Comparison of ENCODE assay signal across 8 cellular contexts in the genomic region with DNA sequence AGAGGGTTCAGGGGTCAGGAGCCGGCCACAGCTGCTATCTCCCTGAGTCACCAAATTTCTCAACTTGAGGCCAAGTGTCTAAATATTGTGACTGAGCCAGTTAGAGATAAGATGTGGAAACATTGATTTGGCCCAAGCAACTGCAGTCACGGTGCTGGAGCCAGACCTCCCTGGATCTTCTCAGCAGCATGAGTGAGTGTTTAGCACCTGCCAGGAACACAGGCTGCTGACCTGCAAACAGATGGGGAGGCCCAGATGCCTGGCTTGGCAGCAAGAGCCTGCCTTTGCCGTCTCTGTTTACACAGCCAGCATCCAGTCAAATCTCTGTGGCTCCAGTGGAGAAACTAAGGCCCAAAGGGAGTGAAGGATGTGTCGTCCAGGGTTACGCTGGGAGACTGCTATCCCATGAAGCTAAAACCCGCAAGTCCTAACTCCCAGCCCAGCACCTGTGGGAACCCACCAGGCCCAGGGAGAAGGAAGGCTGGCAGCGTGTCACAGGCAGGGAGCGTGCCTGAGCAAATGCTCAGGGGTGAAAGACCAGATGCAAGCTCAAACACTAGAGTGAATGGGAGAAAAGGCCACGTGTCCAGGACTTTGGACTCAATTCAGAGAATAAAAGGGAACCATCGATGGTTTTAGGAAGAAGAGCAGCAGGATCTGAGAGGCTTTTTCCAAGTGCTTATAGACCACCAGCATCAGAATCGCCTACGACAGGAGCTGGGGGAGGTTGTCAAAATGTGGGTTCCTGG. TPM values are rescaled to one million over a fixed set of nuclear protein-coding genes. Genes with fewer than 3 reads are reported as not detected.
DNase-seq lines count a peak whose midpoint lies in the region; ATAC-seq and TF ChIP-seq lines count a peak whose summit lies in the region.

No MANE protein-coding gene starts in this region.

- H3K4me3 ChIP-seq in hepatocyte (no peak overlapping the region), testis (no peak overlapping the region)

- no peaks in the 10 kb centered on the region for H3K9me2 ChIP-seq in hepatocyte (replicated peaks; ENCODE audit: insufficient read depth)

- H3K36me3 ChIP-seq in hepatocyte (replicated peaks; ENCODE audit: insufficient read depth, low read depth) (no peaks in the 10 kb centered on the region), testis (ENCODE audit: low read depth, missing control alignments) (no peaks in the 10 kb centered on the region)

- H3K27me3 ChIP-seq in hepatocyte: no peaks in the 10 kb centered on the region
- no peaks in the 10 kb centered on the region for H3K27me3 ChIP-seq in testis

- H3K27ac ChIP-seq in hepatocyte: peak overlapping the region; percentile 99
- H3K27ac ChIP-seq in testis: peak overlapping the region; percentile 62 to 76

- TF ChIP-seq POLR2A in testis (IDR thresholded peaks at IDR 0.05): no peak

- H3K4me1 ChIP-seq in hepatocyte (ENCODE audit: insufficient read depth) (peaks cover 53% of the 10 kb centered on the region), testis (peaks cover 52% of the 10 kb centered on the region)

- POLR2A ChIA-PET in WTC11 (lab: Charles Lee): interaction anchor here (0.6 kb wide), 1 partner anchor 236 kb away, joined by 3 read pairs; no protein-coding TSS in a partner anchor

- no peaks in the 10 kb centered on the region for H3K9me3 ChIP-seq in hepatocyte (ENCODE audit: low read depth)
- H3K9me3 ChIP-seq in testis: no peaks in the 10 kb centered on the region

- no peaks in the 10 kb centered on the region for H3K79me2 ChIP-seq in hepatocyte

- no peaks in the 10 kb centered on the region for H4K20me1 ChIP-seq in hepatocyte (ENCODE audit: insufficient read depth, poor library complexity, severe bottlenecking)

- TF ChIP-seq CTCF in WTC11 (IDR thresholded peaks at IDR 0.05) (no peak), hepatocyte (IDR thresholded peaks at IDR 0.05; ENCODE audit: poor library complexity) (peak; percentile 25), testis (IDR thresholded peaks at IDR 0.05) (no peak)

- H3K36me3 Mint-ChIP-seq in WTC11: peaks cover 4% of the 10 kb centered on the region

- H3K4me2 ChIP-seq in hepatocyte: peak overlapping the region; percentile 55

- no peak overlapping the region for H3K27ac Mint-ChIP-seq in WTC11

- intact Hi-C loops in testis (cut with DNase I; ENCODE audit: low total_unique reads): no loop called here

- CTCF ChIA-PET in WTC11 (lab: Charles Lee): interaction anchor here (1.3 to 7.2 kb wide), 3 partner anchors 19 to 42 kb away, joined by 3 to 46 read pairs (median 4); no protein-coding TSS in a partner anchor

- H3K4me3 Mint-ChIP-seq in WTC11: no peak overlapping the region

- peak; percentile 87 for DNase-seq in AG08395 (ENCODE audit: low spot score)
- peak; percentile 85 for DNase-seq in M059J (ENCODE audit: low read depth)
- no peak for DNase-seq in WTC11 (ENCODE audit: low spot score)
- DNase-seq in hepatocyte (ENCODE audit: low spot score): peak; percentile 86
- DNase-seq in testis: peak; percentile 81
- no peak for DNase-seq in NAMALWA (ENCODE audit: low spot score)
- DNase-seq in activated gamma-delta T cell treated with Interleukin-2 at 50 U/mL for 16 hours: no peak
- no peak for DNase-seq in activated T-cell treated with anti-CD3 and anti-CD28 coated beads, Interleukin-2, amount 50 U/mL, for 48 hours

- H3K4me1 Mint-ChIP-seq in WTC11: peaks cover 14% of the 10 kb centered on the region

- H2AFZ ChIP-seq in hepatocyte: no peak overlapping the region

- no peaks in the 10 kb centered on the region for H3K27me3 Mint-ChIP-seq in WTC11 (ENCODE audit: low read depth)

- no peak for ATAC-seq in WTC11

- H3K9me3 Mint-ChIP-seq in WTC11: peaks cover 6% of the 10 kb centered on the region

- 44% methylated on average over 12 of the region's 12 CpGs for WGBS in hepatocyte (ENCODE audit: low lambda C conversion rate, missing lambda C conversion rate)
- WGBS in testis, 2 donors: 45 to 56% methylated on average over 10 to 12 of the region's 12 CpGs

TF ChIP-seq in WTC11, 78 proteins besides CTCF, POLR2A, EP300 and RAD21:
- TF ChIP-seq NFATC4 (CRISPR knock-in tag; IDR thresholded peaks at IDR 0.05): no peak
- TF ChIP-seq SMAD3 (CRISPR knock-in tag; IDR thresholded peaks at IDR 0.05; ENCODE audit: borderline replicate concordance): no peak
- peak; percentile 80 for TF ChIP-seq GABPB1 (CRISPR knock-in tag; IDR thresholded peaks at IDR 0.05)

RNA-seq across cellular contexts. Expression of a gene that starts 15.9 kb away (rescaled TPM):
- total RNA-seq in M059J (2014; rRNA removed; shearing (Covaris generic)): 0.02 and 0.07 TPM in 2 replicates
- total RNA-seq in WTC11 (2021): 24.3 to 37.0 TPM (median 34.4 TPM) in 3 replicates
- total RNA-seq in hepatocyte: 22.5 and 26.1 TPM in 2 replicates
- polyA plus RNA-seq in hepatocyte: 25.4 and 27.4 TPM in 2 replicates
- 10 to 100 TPM; 12.2 to 13.0 TPM for total RNA-seq in testis
- polyA plus RNA-seq in testis (ENCODE audit: insufficient read depth, low read depth, low replicate concordance): 30.3 TPM

Comparison
In these comparisons a context has a peak if more than half of its experiments do, and no peak if none do; other contexts are left out.
1. DNase-seq: peak in AG08395 (single experiment), M059J (single experiment), hepatocyte (single experiment) and testis (single experiment); none in WTC11 (single experiment), NAMALWA (single experiment), activated gamma-delta T cell treated with Interleukin-2 at 50 U/mL for 16 hours (single experiment) and activated T-cell treated with anti-CD3 and anti-CD28 coated beads, Interleukin-2, amount 50 U/mL, for 48 hours (0 of 2).
2. RNA of a gene that starts 15.9 kb away (total RNA-seq): 22.5 to 26.1 TPM in hepatocyte, 24.3 to 37.0 TPM in WTC11 and 12.2 to 13.0 TPM in testis; 0.02 to 0.07 TPM in M059J; every median in the first group is over 10 times any median in the second.